2 cellular contexts compared by ENCODE assay signal in the genomic region with DNA sequence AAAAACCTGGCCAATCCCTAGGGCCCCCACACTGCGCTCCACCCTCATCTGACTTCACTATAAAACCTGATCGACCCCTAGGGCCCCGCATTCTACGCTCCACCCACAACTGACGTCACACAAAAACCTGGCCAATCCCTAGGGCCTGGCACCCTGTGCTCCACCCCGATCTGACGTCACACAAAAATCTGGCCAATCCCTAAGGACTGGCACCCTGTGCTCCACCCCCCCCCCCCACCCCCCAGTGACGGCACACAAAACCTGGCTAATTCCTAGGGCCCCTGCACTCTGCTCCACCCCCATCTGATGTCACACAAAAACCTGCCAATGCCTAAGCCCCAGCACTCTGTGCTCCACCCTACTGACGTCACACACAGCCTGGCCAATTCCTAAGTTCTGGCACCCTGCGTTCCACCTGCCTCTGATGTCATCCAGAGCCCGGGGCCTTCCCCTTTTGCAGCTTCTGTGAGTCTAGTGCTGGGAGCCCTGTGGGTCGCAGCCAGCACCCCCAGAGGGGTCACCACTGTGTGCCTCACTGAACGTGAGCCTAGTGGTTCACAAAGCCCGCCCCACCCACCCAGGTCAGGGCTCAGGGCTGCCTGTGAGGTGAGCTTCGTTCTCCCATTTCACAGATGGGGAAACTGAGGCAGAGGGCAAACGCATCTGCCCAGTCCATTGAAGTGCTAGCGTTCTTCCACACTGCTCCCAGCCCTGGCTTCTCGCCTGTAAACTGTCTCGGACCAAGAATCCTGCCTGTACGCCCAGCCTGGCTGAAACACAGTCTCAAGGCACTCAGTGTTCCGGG.
TF ChIP-seq lines count a peak whose summit lies in the region.

No MANE protein-coding gene starts in this region.

TF ChIP-seq in HepG2, 621 proteins besides CTCF, POLR2A, EP300 and RAD21:
- peak; percentile 98 for TF ChIP-seq CREB1 (IDR thresholded peaks at IDR 0.05)
- TF ChIP-seq CREB1 (CRISPR knock-in tag; IDR thresholded peaks at IDR 0.05) = peak; percentile 78
- TF ChIP-seq, protein P1, sequence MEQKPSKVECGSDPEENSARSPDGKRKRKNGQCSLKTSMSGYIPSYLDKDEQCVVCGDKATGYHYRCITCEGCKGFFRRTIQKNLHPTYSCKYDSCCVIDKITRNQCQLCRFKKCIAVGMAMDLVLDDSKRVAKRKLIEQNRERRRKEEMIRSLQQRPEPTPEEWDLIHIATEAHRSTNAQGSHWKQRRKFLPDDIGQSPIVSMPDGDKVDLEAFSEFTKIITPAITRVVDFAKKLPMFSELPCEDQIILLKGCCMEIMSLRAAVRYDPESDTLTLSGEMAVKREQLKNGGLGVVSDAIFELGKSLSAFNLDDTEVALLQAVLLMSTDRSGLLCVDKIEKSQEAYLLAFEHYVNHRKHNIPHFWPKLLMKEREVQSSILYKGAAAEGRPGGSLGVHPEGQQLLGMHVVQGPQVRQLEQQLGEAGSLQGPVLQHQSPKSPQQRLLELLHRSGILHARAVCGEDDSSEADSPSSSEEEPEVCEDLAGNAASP (CRISPR knock-in tag; IDR thresholded peaks at IDR 0.05; ENCODE audit: borderline replicate concordance) = no peak
- peak; percentile 71 for TF ChIP-seq ATF7 (IDR thresholded peaks at IDR 0.05)
- TF ChIP-seq ATF7 (CRISPR knock-in tag; IDR thresholded peaks at IDR 0.05) = no peak
- TF ChIP-seq GMEB1 (CRISPR knock-in tag; IDR thresholded peaks at IDR 0.05; ENCODE audit: borderline replicate concordance) = no peak
- TF ChIP-seq NFRKB (IDR thresholded peaks at IDR 0.05) = no peak
- peak; percentile 39; the same call in 1 of the 2 replicates for TF ChIP-seq NFYB (CRISPR knock-in tag; IDR thresholded peaks at IDR 0.05)
- peak; percentile 64 for TF ChIP-seq ZNF629 (CRISPR knock-in tag; conservative IDR thresholded peaks at IDR 0.05)
- peak; percentile 62; the same call in 1 of the 2 replicates for TF ChIP-seq ZBTB21 (CRISPR knock-in tag; IDR thresholded peaks at IDR 0.05)

TF ChIP-seq in K562, 482 proteins besides CTCF, POLR2A, EP300 and RAD21 (continues in another document):
- TF ChIP-seq VEZF1 (CRISPR knock-in tag; IDR thresholded peaks at IDR 0.05) (peak; percentile 77), GABPA (tag; conservative IDR thresholded peaks at IDR 0.05; ENCODE audit: low read depth) (no peak), CREB1 (IDR thresholded peaks at IDR 0.05) (peak; percentile 92), CREB1 (CRISPR knock-in tag; IDR thresholded peaks at IDR 0.05) (peak; percentile 94), SP1 (CRISPR knock-in tag; IDR thresholded peaks at IDR 0.05) (peak; percentile 83), KLF1 (tag; IDR thresholded peaks at IDR 0.05) (peak; percentile 68; the same call in 1 of the 2 replicates), TARDBP (IDR thresholded peaks at IDR 0.05) (peak; percentile 81; the same call in 1 of the 2 replicates), ZNF518B (CRISPR knock-in tag; IDR thresholded peaks at IDR 0.05) (no peak), ZBTB12 (CRISPR knock-in tag; IDR thresholded peaks at IDR 0.05) (peak; percentile 59), DDX20 (tag; IDR thresholded peaks at IDR 0.05; ENCODE audit: low read depth) (no peak), SRF (CRISPR knock-in tag; IDR thresholded peaks at IDR 0.05) (0 out of 4 replicates have a peak, but pooled peaks of 1 of the 2 experiments have one; percentile 15), FOXK1 (CRISPR knock-in tag; IDR thresholded peaks at IDR 0.05; ENCODE audit: borderline replicate concordance) (0 out of 2 replicates have a peak, but pooled peaks have one; percentile 16), RFX5 (IDR thresholded peaks at IDR 0.05; ENCODE audit: low read depth, low read length) (peak; percentile 68), ZNF263 (CRISPR knock-in tag; IDR thresholded peaks at IDR 0.05; ENCODE audit: borderline replicate concordance) (peak; percentile 45; the same call in 1 of the 2 replicates), ATF7 (IDR thresholded peaks at IDR 0.05) (peak; percentile 97), MAZ (CRISPR knock-in tag; conservative IDR thresholded peaks at IDR 0.05 in 1 of 2, IDR thresholded peaks at IDR 0.05 in 1 of 2) (peak in 1 of 2 experiments; percentile 62; a peak in 1 of 4 replicates), PATZ1 (CRISPR knock-in tag; IDR thresholded peaks at IDR 0.05; ENCODE audit: borderline replicate concordance) (no peak), GABPB1 (CRISPR knock-in tag; IDR thresholded peaks at IDR 0.05) (peak; percentile 42; the same call in 1 of the 2 replicates), PHF21A (IDR thresholded peaks at IDR 0.05; ENCODE audit: borderline replicate concordance, low read depth) (peak; percentile 71; the same call in 1 of the 2 replicates), NCOA1 (IDR thresholded peaks at IDR 0.05; ENCODE audit: low read depth) (peak; percentile 89), MTA3 (IDR thresholded peaks at IDR 0.05; ENCODE audit: borderline replicate concordance) (peak; percentile 94; the same call in 1 of the 2 replicates), ATF1 (CRISPR knock-in tag; IDR thresholded peaks at IDR 0.05) (peak; percentile 72), ATF1 (tag; IDR thresholded peaks at IDR 0.05) (peak; percentile 100), MBD2 (IDR thresholded peaks at IDR 0.05; ENCODE audit: borderline replicate concordance, low read depth) (0 out of 2 replicates have a peak, but pooled peaks have one; percentile 22), CHD2 (IDR thresholded peaks at IDR 0.05; ENCODE audit: low read depth, low read length) (peak; percentile 7; the same call in 1 of the 2 replicates), ZNF707 (CRISPR knock-in tag; conservative IDR thresholded peaks at IDR 0.05) (no peak), RFX1 (IDR thresholded peaks at IDR 0.05) (no peak), JUND (IDR thresholded peaks at IDR 0.05; ENCODE audit: borderline replicate concordance, low read depth, low read length) (peak; percentile 56), JUND (tag; IDR thresholded peaks at IDR 0.05; ENCODE audit: borderline replicate concordance, low read depth, low read length) (peak; percentile 55; the same call in 1 of the 3 replicates), HMGXB4 (CRISPR knock-in tag; IDR thresholded peaks at IDR 0.05) (no peak), HNRNPK (IDR thresholded peaks at IDR 0.05; ENCODE audit: low read depth, low read length, poor library complexity, severe bottlenecking) (no peak), SP2 (IDR thresholded peaks at IDR 0.05; ENCODE audit: extremely low read depth, low read depth, low read length, poor library complexity, severe bottlenecking) (peak; percentile 16)
- TF ChIP-seq, protein P2, sequence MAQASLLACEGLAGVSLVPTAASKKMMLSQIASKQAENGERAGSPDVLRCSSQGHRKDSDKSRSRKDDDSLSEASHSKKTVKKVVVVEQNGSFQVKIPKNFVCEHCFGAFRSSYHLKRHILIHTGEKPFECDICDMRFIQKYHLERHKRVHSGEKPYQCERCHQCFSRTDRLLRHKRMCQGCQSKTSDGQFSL (CRISPR knock-in tag; IDR thresholded peaks at IDR 0.05) = peak; percentile 93
- TF ChIP-seq, protein P2 (tag; IDR thresholded peaks at IDR 0.05) = peak in 1 of 2 experiments; percentile 75; a peak in 2 of 4 replicates
- TF ChIP-seq, protein P3, sequence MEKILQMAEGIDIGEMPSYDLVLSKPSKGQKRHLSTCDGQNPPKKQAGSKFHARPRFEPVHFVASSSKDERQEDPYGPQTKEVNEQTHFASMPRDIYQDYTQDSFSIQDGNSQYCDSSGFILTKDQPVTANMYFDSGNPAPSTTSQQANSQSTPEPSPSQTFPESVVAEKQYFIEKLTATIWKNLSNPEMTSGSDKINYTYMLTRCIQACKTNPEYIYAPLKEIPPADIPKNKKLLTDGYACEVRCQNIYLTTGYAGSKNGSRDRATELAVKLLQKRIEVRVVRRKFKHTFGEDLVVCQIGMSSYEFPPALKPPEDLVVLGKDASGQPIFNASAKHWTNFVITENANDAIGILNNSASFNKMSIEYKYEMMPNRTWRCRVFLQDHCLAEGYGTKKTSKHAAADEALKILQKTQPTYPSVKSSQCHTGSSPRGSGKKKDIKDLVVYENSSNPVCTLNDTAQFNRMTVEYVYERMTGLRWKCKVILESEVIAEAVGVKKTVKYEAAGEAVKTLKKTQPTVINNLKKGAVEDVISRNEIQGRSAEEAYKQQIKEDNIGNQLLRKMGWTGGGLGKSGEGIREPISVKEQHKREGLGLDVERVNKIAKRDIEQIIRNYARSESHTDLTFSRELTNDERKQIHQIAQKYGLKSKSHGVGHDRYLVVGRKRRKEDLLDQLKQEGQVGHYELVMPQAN (IDR thresholded peaks at IDR 0.05; ENCODE audit: borderline replicate concordance) = no peak
- TF ChIP-seq, protein P4, sequence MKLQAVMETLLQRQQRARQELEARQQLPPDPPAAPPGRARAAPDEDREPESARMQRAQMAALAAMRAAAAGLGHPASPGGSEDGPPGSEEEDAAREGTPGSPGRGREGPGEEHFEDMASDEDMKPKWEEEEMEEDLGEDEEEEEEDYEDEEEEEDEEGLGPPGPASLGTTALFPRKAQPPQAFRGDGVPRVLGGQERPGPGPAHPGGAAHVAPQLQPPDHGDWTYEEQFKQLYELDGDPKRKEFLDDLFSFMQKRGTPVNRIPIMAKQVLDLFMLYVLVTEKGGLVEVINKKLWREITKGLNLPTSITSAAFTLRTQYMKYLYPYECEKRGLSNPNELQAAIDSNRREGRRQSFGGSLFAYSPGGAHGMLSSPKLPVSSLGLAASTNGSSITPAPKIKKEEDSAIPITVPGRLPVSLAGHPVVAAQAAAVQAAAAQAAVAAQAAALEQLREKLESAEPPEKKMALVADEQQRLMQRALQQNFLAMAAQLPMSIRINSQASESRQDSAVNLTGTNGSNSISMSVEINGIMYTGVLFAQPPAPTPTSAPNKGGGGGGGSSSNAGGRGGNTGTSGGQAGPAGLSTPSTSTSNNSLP (IDR thresholded peaks at IDR 0.05; ENCODE audit: borderline replicate concordance, low read depth, low read length) = 0 out of 2 replicates have a peak, but pooled peaks have one; percentile 28
